Comparison of ENCODE assay signal across 8 cellular contexts in the genomic region with DNA sequence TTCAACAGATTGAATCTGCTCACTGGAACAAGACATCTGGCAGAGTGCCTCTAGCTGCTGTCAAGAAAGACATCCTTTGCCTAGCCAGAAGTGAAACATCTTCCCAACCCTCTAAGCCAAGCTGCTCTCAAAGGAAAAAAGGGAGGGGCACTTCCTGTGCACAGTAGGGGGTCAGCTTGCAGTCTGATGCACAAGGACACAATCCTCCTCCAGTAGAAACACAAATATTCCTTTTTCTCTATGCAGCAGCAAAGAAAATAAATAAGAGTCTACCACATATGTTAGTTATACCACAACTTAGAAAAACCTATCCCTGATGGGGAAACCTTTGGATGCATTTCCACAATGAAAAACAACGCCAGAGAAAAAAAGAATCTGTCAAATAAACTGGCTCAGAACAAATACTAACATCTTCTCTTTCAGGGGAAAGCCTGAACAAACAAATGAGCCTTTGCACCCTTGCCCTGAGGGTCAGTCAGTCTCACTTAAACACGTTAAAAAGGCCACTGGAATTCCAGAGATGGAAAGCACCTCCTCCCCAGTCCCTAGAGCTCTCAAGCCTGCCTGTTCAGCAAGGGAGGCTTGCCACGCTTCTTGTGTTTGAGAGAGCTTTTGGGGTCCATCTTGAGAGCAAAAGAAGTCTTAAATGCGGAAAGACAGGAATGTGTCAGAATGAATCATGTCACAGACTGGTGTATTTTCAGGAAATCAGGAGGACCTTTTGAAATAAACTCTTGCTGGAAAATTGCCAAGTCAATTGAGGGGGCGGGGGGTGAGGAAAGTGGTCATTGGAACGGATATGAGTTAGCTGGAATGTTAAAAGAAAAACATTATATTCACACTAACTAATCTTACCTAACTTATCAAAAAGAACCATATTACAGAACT. TPM values are rescaled to one million over a fixed set of nuclear protein-coding genes. Genes with fewer than 3 reads are reported as not detected.
DNase-seq lines count a peak whose midpoint lies in the region; ATAC-seq lines count a peak whose summit lies in the region.

No MANE protein-coding gene starts in this region.

- H2AK5ac ChIP-seq in mesendoderm (ENCODE audit: low read length), result no peak overlapping the region

- no peak overlapping the region for H2BK5ac ChIP-seq in mesendoderm (ENCODE audit: low read length)

- no peak overlapping the region for H3K9ac ChIP-seq in mesendoderm (ENCODE audit: low read length)

- no peak overlapping the region for H3K4me2 ChIP-seq in mesendoderm (ENCODE audit: low read length)

- no peak overlapping the region for H3K23ac ChIP-seq in mesendoderm (ENCODE audit: low read length)

- no peak overlapping the region for H3K4ac ChIP-seq in mesendoderm (ENCODE audit: low read depth, low read length)

- H3K56ac ChIP-seq in mesendoderm (ENCODE audit: low read length), result no peak overlapping the region

- no peak overlapping the region for H4K5ac ChIP-seq in mesendoderm (ENCODE audit: low read length)

- H2BK15ac ChIP-seq in mesendoderm (replicated peaks; ENCODE audit: low read depth), result no peak overlapping the region

- H3K36me3 ChIP-seq in mesendoderm (ENCODE audit: control insufficient read depth, insufficient read depth, low read length), result no peaks in the 10 kb centered on the region

- no peak overlapping the region for H2BK120ac ChIP-seq in mesendoderm (ENCODE audit: low read depth, low read length)

- H3K4me3 ChIP-seq in mesendoderm (ENCODE audit: low read length), result no peak overlapping the region

- DNase-seq in AG08396 (ENCODE audit: low spot score) (peak; percentile 32), NCI-H2227 (lab: John Stamatoyannopoulos, UW; ENCODE audit: unreplicated experiment) (peak; percentile 80), dermis microvascular lymphatic vessel endothelial cell (ENCODE audit: low read depth in 2 of 2) (peak; percentile 88 to 96), mesendoderm (peak; percentile 89), NCI-H2107 treated with DMSO at 0.1 percent for 48 hours (lab: John Stamatoyannopoulos, UW; ENCODE audit: unreplicated experiment) (no peak)
- no peak for DNase-seq in stimulated activated CD4-positive, alpha-beta T cell treated with anti-CD3 and anti-CD28 coated beads, Interleukin-2, amount 100 ng/mL, for 24 hours

- WGBS in mesendoderm (ENCODE audit: extremely low coverage, insufficient coverage, low lambda C conversion rate), result no CpG with 5 or more reads among the region's 6 CpGs

- H3K79me1 ChIP-seq in mesendoderm (ENCODE audit: low read length), result no peaks in the 10 kb centered on the region

- peaks cover 4% of the 10 kb centered on the region for H3K4me1 ChIP-seq in mesendoderm (ENCODE audit: control insufficient read depth, low read depth, low read length)

- H4K8ac ChIP-seq in mesendoderm (ENCODE audit: low read depth, low read length), result no peak overlapping the region

- H3K18ac ChIP-seq in mesendoderm (ENCODE audit: low read length), result no peak overlapping the region

- no peaks in the 10 kb centered on the region for H3K27me3 ChIP-seq in mesendoderm (ENCODE audit: insufficient read depth, low read length, poor library complexity)

- ATAC-seq in HG02571 (IDR thresholded peaks at IDR 0.05; ENCODE audit: unreplicated experiment) (no peak), HG03460 (IDR thresholded peaks at IDR 0.05; ENCODE audit: unreplicated experiment) (no peak)

- H3K27ac ChIP-seq in mesendoderm (ENCODE audit: low read depth, low read length), result peak overlapping the region; percentile 46

- H3K79me2 ChIP-seq in mesendoderm (ENCODE audit: control insufficient read depth, insufficient read depth, low read length), result no peaks in the 10 kb centered on the region

RNA-seq across cellular contexts. Expression of gene LAMB1, which starts 7.5 kb away (rescaled TPM):
- total RNA-seq in dermis microvascular lymphatic vessel endothelial cell, result 425 and 463 TPM in 2 replicates
- 60.6 TPM for polyA plus RNA-seq in mesendoderm (2013, experiment 1 of 2)
- 59.6 TPM for polyA plus RNA-seq in mesendoderm (2013, experiment 2 of 2)

Comparison
In these comparisons a context has a peak if more than half of its experiments do, and no peak if none do; other contexts are left out.
1. DNase-seq: peak in AG08396 (single experiment), NCI-H2227 (single experiment), dermis microvascular lymphatic vessel endothelial cell (2 of 2) and mesendoderm (single experiment); none in stimulated activated CD4-positive, alpha-beta T cell treated with anti-CD3 and anti-CD28 coated beads, Interleukin-2, amount 100 ng/mL, for 24 hours (0 of 2) and NCI-H2107 treated with DMSO at 0.1 percent for 48 hours (single experiment).